ENCODE assay signal across 1 cellular context in genomic region chr11:118915941-118916841, GRCh38.
TF ChIP-seq lines count a peak whose summit lies in the region.

No MANE protein-coding gene starts in this region.

TF ChIP-seq in IMR-90, 13 proteins besides CTCF, POLR2A, EP300 and RAD21 (continued from another document):
- TF ChIP-seq, protein P1, sequence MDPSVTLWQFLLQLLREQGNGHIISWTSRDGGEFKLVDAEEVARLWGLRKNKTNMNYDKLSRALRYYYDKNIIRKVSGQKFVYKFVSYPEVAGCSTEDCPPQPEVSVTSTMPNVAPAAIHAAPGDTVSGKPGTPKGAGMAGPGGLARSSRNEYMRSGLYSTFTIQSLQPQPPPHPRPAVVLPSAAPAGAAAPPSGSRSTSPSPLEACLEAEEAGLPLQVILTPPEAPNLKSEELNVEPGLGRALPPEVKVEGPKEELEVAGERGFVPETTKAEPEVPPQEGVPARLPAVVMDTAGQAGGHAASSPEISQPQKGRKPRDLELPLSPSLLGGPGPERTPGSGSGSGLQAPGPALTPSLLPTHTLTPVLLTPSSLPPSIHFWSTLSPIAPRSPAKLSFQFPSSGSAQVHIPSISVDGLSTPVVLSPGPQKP (IDR thresholded peaks at IDR 0.05; ENCODE audit: borderline replicate concordance, low read depth, low read length): no peak
- TF ChIP-seq RCOR1 (IDR thresholded peaks at IDR 0.05; ENCODE audit: insufficient replicate concordance, low read length) (no peak), BHLHE40 (IDR thresholded peaks at IDR 0.05; ENCODE audit: low read depth, low read length) (no peak), CEBPB (IDR thresholded peaks at IDR 0.05; ENCODE audit: low read depth, low read length) (no peak), MXI1 (IDR thresholded peaks at IDR 0.05; ENCODE audit: borderline replicate concordance, low read depth, low read length) (no peak), FOS (IDR thresholded peaks at IDR 0.05; ENCODE audit: low read depth, low read length) (no peak), NFE2L2 (IDR thresholded peaks at IDR 0.05; ENCODE audit: low read depth, low read length) (no peak), MAZ (IDR thresholded peaks at IDR 0.05; ENCODE audit: borderline replicate concordance, low read depth, low read length) (no peak), CHD1 (IDR thresholded peaks at IDR 0.05; ENCODE audit: low read depth, low read length) (no peak)
